In the genomic region with DNA sequence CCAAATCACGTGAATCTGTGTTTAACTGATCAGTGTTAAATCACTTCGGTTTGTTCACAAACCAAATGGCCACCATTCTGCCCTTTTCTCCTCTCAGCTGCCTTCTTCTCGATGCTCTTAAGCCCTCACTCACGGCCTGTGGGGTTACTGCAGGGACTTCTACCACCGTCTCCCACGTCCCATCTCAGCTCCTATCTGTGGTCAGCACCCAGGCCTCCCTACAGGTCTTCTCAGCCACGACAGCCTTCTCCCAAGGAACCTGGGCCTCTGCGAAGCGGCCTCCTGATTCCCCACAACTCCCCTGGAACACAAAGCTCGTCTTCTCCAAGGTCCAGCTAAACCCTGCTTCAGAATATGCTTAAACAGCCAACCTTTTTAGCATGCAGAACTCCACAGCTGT, we compare ENCODE assay signal across 14 cellular contexts.
DNase-seq lines count a peak whose midpoint lies in the region; ATAC-seq and FAIRE-seq lines count a peak whose summit lies in the region.
"Had no signal": no experiment of that assay in that cellular context is flagged by ENCODE, and none has a peak within 500 bp of the region (broad histone marks: within the 10 kb centered on the region; RNA-seq: fewer than 3 reads in every experiment).

No MANE protein-coding gene starts in this region.

- no peaks in the 10 kb centered on the region for H3K9me3 ChIP-seq in HUES64 (ENCODE audit: insufficient read depth, low read depth, low read length)
- H3K9me3 ChIP-seq in mesenchymal stem cell (ENCODE audit: control insufficient read depth, low read length): no peaks in the 10 kb centered on the region
- H3K9me3 ChIP-seq in stomach smooth muscle (ENCODE audit: control insufficient read depth in 2 of 2, low read length in 2 of 2): no peaks in the 10 kb centered on the region

- H3K4me1 Mint-ChIP-seq in T-cell: peaks cover 3 to 11% (median 5%) of the 10 kb centered on the region in 3 donors

- peaks cover 65 to 70% of the 10 kb centered on the region in 2 donors for H3K27me3 Mint-ChIP-seq in T-cell

- H2AK5ac ChIP-seq in mesenchymal stem cell (ENCODE audit: low read length, severe bottlenecking): peak overlapping the region; percentile 98

- H3K79me1 ChIP-seq in mesenchymal stem cell (replicated peaks; ENCODE audit: low read length, poor library complexity, severe bottlenecking): peaks cover 22% of the 10 kb centered on the region

- H3K23ac ChIP-seq in mesenchymal stem cell (ENCODE audit: low read length in 2 of 2): peak overlapping the region in 1 of 2 experiments; percentile 46

- WGBS in HUES64: 84% methylated on average over 10 of the region's 10 CpGs
- WGBS in mesenchymal stem cell: 77% methylated on average over 10 of the region's 10 CpGs

- no peak overlapping the region for H2AFZ ChIP-seq in mesenchymal stem cell (ENCODE audit: low read depth, low read length)

- no peak overlapping the region for H3K27ac Mint-ChIP-seq in T-cell
- H3K27ac Mint-ChIP-seq: activated CD4-positive, alpha-beta T cell treated with anti-CD3 and anti-CD28 coated beads, Interleukin-2, amount 10 ng/mL, durations not matched to agents 7 days and 5 days; T-helper 17 cell had no signal

- no peak overlapping the region for H3K9ac ChIP-seq in HUES64 (ENCODE audit: low read depth, low read length)
- H3K9ac ChIP-seq in mesenchymal stem cell (ENCODE audit: low read length): peak overlapping the region; percentile 4
- peak overlapping the region; percentile 60 to 62 for H3K9ac ChIP-seq in stomach smooth muscle (ENCODE audit: low read length in 2 of 2)

- peak overlapping the region; percentile 92 to 96 for H3K4ac ChIP-seq in mesenchymal stem cell (ENCODE audit: low read depth in 1 of 2, low read length in 2 of 2)

- DNase-seq in mesenchymal stem cell (peak; percentile 45), T-cell (no peak), HT-29 (ENCODE audit: low spot score) (no peak), left lobe of liver (ENCODE audit: low spot score) (no peak), GM19239 (ENCODE audit: insufficient read length, low spot score) (no peak)
- DNase-seq: activated CD4-positive, alpha-beta T cell treated with anti-CD3 and anti-CD28 coated beads, Interleukin-2, amount 10 ng/mL, durations not matched to agents 7 days and 5 days; GOT3; OCI-M1; T-helper 17 cell had no signal

- no peaks in the 10 kb centered on the region for H3K9me3 Mint-ChIP-seq in T-cell
- H3K9me3 Mint-ChIP-seq: activated CD4-positive, alpha-beta T cell treated with anti-CD3 and anti-CD28 coated beads, Interleukin-2, amount 10 ng/mL, durations not matched to agents 7 days and 5 days had no signal

- peak overlapping the region; percentile 88 to 97 for H3K18ac ChIP-seq in mesenchymal stem cell (ENCODE audit: low read depth in 1 of 2, low read length in 2 of 2)

- peak overlapping the region; percentile 5 for H3K4me2 ChIP-seq in mesenchymal stem cell (ENCODE audit: low read length, poor library complexity, severe bottlenecking)

- peak overlapping the region; percentile 50 to 60 for H2BK12ac ChIP-seq in mesenchymal stem cell (ENCODE audit: low read length in 2 of 2)

- H3K4me1 ChIP-seq in HUES64 (ENCODE audit: insufficient read depth, low read length) (peaks cover 27% of the 10 kb centered on the region), mesenchymal stem cell (ENCODE audit: control insufficient read depth, insufficient read depth, low read depth, low read length) (peaks cover 59% of the 10 kb centered on the region), stomach smooth muscle (ENCODE audit: control insufficient read depth, insufficient read depth, low read length) (peaks cover 88% of the 10 kb centered on the region)

- POLR2A ChIA-PET in T-cell (lab: Charles Lee): interaction anchor here in 1 of 2 donors (0.5 kb wide), 1 partner anchor 36 kb away, joined by 3 read pairs; no protein-coding TSS in a partner anchor

- no peak overlapping the region for H3K4me3 Mint-ChIP-seq in T-cell
- H3K4me3 Mint-ChIP-seq: activated CD4-positive, alpha-beta T cell treated with anti-CD3 and anti-CD28 coated beads, Interleukin-2, amount 10 ng/mL, durations not matched to agents 7 days and 5 days; T-helper 17 cell had no signal

- no peak for FAIRE-seq in GM19239 (lab: Jason Lieb, UNC)
- FAIRE-seq: GM12892 had no signal

- peak overlapping the region; percentile 95 for H4K91ac ChIP-seq in mesenchymal stem cell (ENCODE audit: low read length)

- H2BK15ac ChIP-seq in mesenchymal stem cell (ENCODE audit: low read depth, poor library complexity, severe bottlenecking): no peak overlapping the region

- CTCF ChIA-PET in T-cell (lab: Charles Lee): interaction anchor here in 1 of 2 donors (2.3 kb wide), 1 partner anchor 190 kb away, joined by 9 read pairs; no protein-coding TSS in a partner anchor

- peak overlapping the region; percentile 15; the same call in 1 of the 2 replicates for H3K27ac ChIP-seq in HUES64 (ENCODE audit: low read depth, low read length)
- H3K27ac ChIP-seq in cingulate gyrus (ENCODE audit: low read depth, low read length): peak overlapping the region; percentile 24
- H3K27ac ChIP-seq in mesenchymal stem cell (ENCODE audit: low read length, poor library complexity, severe bottlenecking): peak overlapping the region; percentile 95
- peak overlapping the region; percentile 96 for H3K27ac ChIP-seq in stomach smooth muscle (ENCODE audit: low read length)
- H3K27ac ChIP-seq: HL-60 had no signal

- H3K27me3 ChIP-seq in HUES64 (ENCODE audit: insufficient read depth, low read length) (no peaks in the 10 kb centered on the region), mesenchymal stem cell (ENCODE audit: control insufficient read depth in 1 of 2, insufficient read depth in 1 of 2, low read length in 2 of 2) (no peaks in the 10 kb centered on the region), stomach smooth muscle (ENCODE audit: control insufficient read depth in 1 of 2, insufficient read depth in 2 of 2, low read length in 2 of 2) (no peaks in the 10 kb centered on the region)

- peak overlapping the region; percentile 74 for H4K8ac ChIP-seq in mesenchymal stem cell (ENCODE audit: low read length)

- H3K4me3 ChIP-seq in HUES64 (ENCODE audit: low read length) (no peak overlapping the region), mesenchymal stem cell (ENCODE audit: insufficient read depth in 1 of 2, low read depth in 1 of 2, low read length in 2 of 2) (no peak overlapping the region), stomach smooth muscle (ENCODE audit: low read length in 2 of 2) (no peak overlapping the region)

- ATAC-seq in T-cell (replicated peaks in 1 of 4) (no peak), left lobe of liver (no peak)
- ATAC-seq: T-helper 17 cell had no signal

- no peak overlapping the region for H3K14ac ChIP-seq in mesenchymal stem cell (ENCODE audit: low read length in 2 of 2)

- H3K36me3 Mint-ChIP-seq in T-cell: no peaks in the 10 kb centered on the region

- H2BK5ac ChIP-seq in mesenchymal stem cell (ENCODE audit: low read depth, low read length, poor library complexity, severe bottlenecking): peak overlapping the region; percentile 80

- H2BK120ac ChIP-seq in mesenchymal stem cell (ENCODE audit: low read depth, low read length): peak overlapping the region; percentile 84

- peaks cover 3% of the 10 kb centered on the region; the same call in 1 of the 2 replicates for H3K36me3 ChIP-seq in HUES64 (ENCODE audit: insufficient read depth, low read length)
- peaks cover 4 to 40% of the 10 kb centered on the region in 2 experiments for H3K36me3 ChIP-seq in mesenchymal stem cell (ENCODE audit: control insufficient read depth in 1 of 2, insufficient read depth in 2 of 2, low read depth in 1 of 2, low read length in 2 of 2)
- peaks cover 17 to 18% of the 10 kb centered on the region in 2 donors for H3K36me3 ChIP-seq in stomach smooth muscle (ENCODE audit: control insufficient read depth in 2 of 2, insufficient read depth in 2 of 2, low read length in 2 of 2)

Comparison
In these comparisons a context has a peak if more than half of its experiments do, and no peak if none do; other contexts are left out.
1. H3K27ac ChIP-seq: peak in every context shown above with its lines; median percentile 96 in stomach smooth muscle; 95 in mesenchymal stem cell; 24 in cingulate gyrus; 15 in HUES64.